In the genomic region with DNA sequence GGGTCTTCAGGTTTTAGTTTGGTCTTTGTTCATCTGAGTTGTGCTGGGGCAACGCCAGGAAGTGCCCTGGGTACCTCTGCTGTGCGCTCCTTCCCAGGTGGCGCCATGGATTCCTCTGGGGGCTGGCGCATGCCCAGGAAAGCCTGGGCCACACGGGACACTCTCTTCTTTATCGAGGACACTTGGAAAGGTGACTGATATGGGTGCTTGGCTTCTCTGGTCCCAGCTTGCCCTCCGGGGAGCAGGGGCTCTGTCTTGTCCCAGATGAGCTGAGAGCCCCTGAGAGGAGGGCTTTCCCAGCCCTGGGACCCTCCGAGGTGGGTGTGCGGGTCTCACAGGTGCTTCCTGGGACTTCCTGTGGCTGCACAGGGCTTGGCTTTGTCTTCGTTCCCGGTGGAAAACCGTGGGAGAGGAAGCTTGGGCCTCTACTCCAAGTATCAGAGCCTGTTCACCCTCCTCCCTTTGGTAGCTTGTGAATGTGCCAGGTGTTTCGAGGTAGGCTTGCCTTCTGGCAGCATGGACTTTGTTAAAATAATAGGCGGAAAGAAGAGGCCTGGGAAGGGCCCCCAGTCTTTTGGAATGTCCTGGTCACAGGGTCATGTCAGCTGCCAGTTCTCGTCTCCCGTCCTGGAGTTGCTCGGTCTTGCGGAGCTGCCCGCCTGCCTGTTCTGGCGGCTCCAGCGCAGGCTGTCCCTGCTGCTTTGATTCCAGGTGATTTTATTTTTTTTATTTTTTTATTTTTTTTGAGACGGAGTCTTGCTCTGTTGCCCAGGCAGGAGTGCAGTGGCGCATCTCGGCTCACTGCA, we compare ENCODE assay signal across 17 cellular contexts. TPM values are rescaled to one million over a fixed set of nuclear protein-coding genes. Genes with fewer than 3 reads are reported as not detected.
DNase-seq lines count a peak whose midpoint lies in the region; ATAC-seq and TF ChIP-seq lines count a peak whose summit lies in the region.
"Had no signal": no experiment of that assay in that cellular context is flagged by ENCODE, and none has a peak within 500 bp of the region (broad histone marks: within the 10 kb centered on the region; RNA-seq: fewer than 3 reads in every experiment).

No MANE protein-coding gene starts in this region.

- H3K27ac ChIP-seq in RWPE2 (ENCODE audit: poor library complexity, severe bottlenecking) = no peak overlapping the region
- H3K27ac ChIP-seq in tibial artery = no peak overlapping the region
- H3K27ac ChIP-seq: C4-2B, epithelial cell of prostate, vagina had no signal

- H3K9me3 ChIP-seq in RWPE2 (ENCODE audit: severe bottlenecking) = no peaks in the 10 kb centered on the region
- no peaks in the 10 kb centered on the region for H3K9me3 ChIP-seq in mucosa of descending colon
- H3K9me3 ChIP-seq in tibial artery = no peaks in the 10 kb centered on the region
- H3K9me3 ChIP-seq: vagina had no signal

- H3K27me3 ChIP-seq in RWPE2 (ENCODE audit: insufficient read depth, poor library complexity, severe bottlenecking) = no peaks in the 10 kb centered on the region
- H3K27me3 ChIP-seq in tibial artery = no peaks in the 10 kb centered on the region
- H3K27me3 ChIP-seq: vagina had no signal

- ATAC-seq in RWPE2 (ENCODE audit: low read depth) = no peak
- no peak for ATAC-seq in mucosa of descending colon
- ATAC-seq: activated naive CD4-positive, alpha-beta T cell treated with anti-CD3 and anti-CD28 coated beads, Interleukin-2, amount 50 U/mL, for 72 hours; naive thymus-derived CD8-positive, alpha-beta T cell had no signal

- peaks cover 14% of the 10 kb centered on the region for H3K27me3 Mint-ChIP-seq in endothelial cell (ENCODE audit: unreplicated experiment)
- H3K27me3 Mint-ChIP-seq: naive thymus-derived CD8-positive, alpha-beta T cell had no signal

- H3K36me3 ChIP-seq in RWPE2 (ENCODE audit: low read depth) (peaks cover 26% of the 10 kb centered on the region), mucosa of descending colon (ENCODE audit: low read depth) (peaks cover 3% of the 10 kb centered on the region), tibial artery (peaks cover 32 to 56% (median 49%) of the 10 kb centered on the region in 3 donors)

- H3K4me1 Mint-ChIP-seq in endothelial cell (ENCODE audit: unreplicated experiment) = peaks cover 22% of the 10 kb centered on the region

- peak; percentile 29 for DNase-seq in RWPE2 (ENCODE audit: low spot score)
- no peak for DNase-seq in endothelial cell (ENCODE audit: low spot score)
- DNase-seq in mucosa of descending colon = peak in 2 of 3 donors; percentile 27 to 38
- peak; percentile 18 to 55 for DNase-seq in tibial artery
- DNase-seq in NCI-H748 treated with DMSO at 0.1 percent for 48 hours (lab: John Stamatoyannopoulos, UW) = no peak
- no peak for DNase-seq in cerebellar nuclear complex (lab: John Stamatoyannopoulos, UW)
- DNase-seq in MV-4-11 (lab: John Stamatoyannopoulos, UW) = no peak
- DNase-seq: activated CD4-positive, alpha-beta T cell treated with anti-CD3 and anti-CD28 coated beads for 1 hour; MM.1S; NCI-H2081 treated with DMSO at 0.1 percent for 48 hours; RPMI8226; stimulated activated CD4-positive, alpha-beta T cell treated with anti-CD3 and anti-CD28 coated beads, Interleukin-2, amount 100 ng/mL, for 48 hours had no signal

- H3K36me3 Mint-ChIP-seq in endothelial cell (ENCODE audit: low read depth, unreplicated experiment) = peaks cover 26% of the 10 kb centered on the region

- intact Hi-C loops in mucosa of descending colon (cut with DNase I, micrococcal nuclease) = no loop called here
- intact Hi-C loops in tibial artery (cut with DNase I; ENCODE audit: low total_unique reads) = no loop called here

- H3K9me3 Mint-ChIP-seq in endothelial cell (ENCODE audit: unreplicated experiment) = no peaks in the 10 kb centered on the region
- H3K9me3 Mint-ChIP-seq: activated naive CD4-positive, alpha-beta T cell treated with anti-CD3 and anti-CD28 coated beads, Interleukin-2, amount 50 U/mL, for 72 hours; naive thymus-derived CD8-positive, alpha-beta T cell had no signal

- no peak overlapping the region for H3K4me3 ChIP-seq in RWPE2 (ENCODE audit: severe bottlenecking)
- no peak overlapping the region for H3K4me3 ChIP-seq in mucosa of descending colon
- H3K4me3 ChIP-seq in tibial artery = no peak overlapping the region
- H3K4me3 ChIP-seq: vagina had no signal

- peak overlapping the region; percentile 62 for H3K4me3 Mint-ChIP-seq in endothelial cell (ENCODE audit: unreplicated experiment)
- H3K4me3 Mint-ChIP-seq: naive thymus-derived CD8-positive, alpha-beta T cell had no signal

- H3K4me1 ChIP-seq in RWPE2 (ENCODE audit: insufficient read depth, poor library complexity, severe bottlenecking) (peaks cover 6% of the 10 kb centered on the region), mucosa of descending colon (ENCODE audit: low read depth) (peaks cover 16% of the 10 kb centered on the region), tibial artery (peaks cover 0 to 18% (median 18%) of the 10 kb centered on the region in 4 donors)

- H3K27ac Mint-ChIP-seq in endothelial cell (ENCODE audit: unreplicated experiment) = peak overlapping the region; percentile 48

- TF ChIP-seq CTCF in RWPE2 (IDR thresholded peaks at IDR 0.05; ENCODE audit: poor library complexity, severe bottlenecking) = no peak
- no peak for TF ChIP-seq CTCF in endothelial cell (IDR thresholded peaks at IDR 0.05; ENCODE audit: unreplicated experiment)
- TF ChIP-seq CTCF in mucosa of descending colon (IDR thresholded peaks at IDR 0.05) = no peak
- TF ChIP-seq CTCF in tibial artery (IDR thresholded peaks at IDR 0.05) = no peak

RNA-seq across cellular contexts. Expression of a gene that starts 10.1 kb away (rescaled TPM):
- total RNA-seq in endothelial cell (ENCODE audit: unreplicated experiment) (43.4 TPM), mucosa of descending colon (1,000 to 10,000 TPM; 1,133 to 1,409 (median 1,237) TPM)

RNA-seq across cellular contexts. Expression of a gene that starts 26.0 kb away (rescaled TPM):
- total RNA-seq in endothelial cell (ENCODE audit: unreplicated experiment) (76.0 TPM), mucosa of descending colon (10 to 100 TPM; 27.1 to 44.1 (median 42.3) TPM)

RNA-seq across cellular contexts. Expression of a gene that starts 30.0 kb away (rescaled TPM):
- total RNA-seq in endothelial cell (ENCODE audit: unreplicated experiment) (3.3 TPM), mucosa of descending colon (10 to 100 TPM in 2 of 3 donors, 1 to 10 TPM in 1; 8.0 to 10.5 (median 10.1) TPM)

RNA-seq across cellular contexts. Expression of a gene that starts 57.9 kb away (rescaled TPM):
- total RNA-seq in endothelial cell (ENCODE audit: unreplicated experiment) (0.44 TPM), mucosa of descending colon (under 1 TPM in 2 of 3 donors, not detected in 1; 0.14 to 0.53 TPM)
- total RNA-seq: vagina had no signal

Comparison
In these comparisons a context has a peak if more than half of its experiments do, and no peak if none do; other contexts are left out.
1. DNase-seq: peak in RWPE2 (single experiment), mucosa of descending colon (2 of 3) and tibial artery (2 of 2); none in endothelial cell (single experiment), NCI-H748 treated with DMSO at 0.1 percent for 48 hours (single experiment), cerebellar nuclear complex (0 of 2) and MV-4-11 (single experiment).
2. RNA of a gene that starts 10.1 kb away (total RNA-seq): 1,133 to 1,409 TPM in mucosa of descending colon; 43.4 TPM in endothelial cell (single experiment); every median in the first group is over 10 times any median in the second.